In the genomic region with DNA sequence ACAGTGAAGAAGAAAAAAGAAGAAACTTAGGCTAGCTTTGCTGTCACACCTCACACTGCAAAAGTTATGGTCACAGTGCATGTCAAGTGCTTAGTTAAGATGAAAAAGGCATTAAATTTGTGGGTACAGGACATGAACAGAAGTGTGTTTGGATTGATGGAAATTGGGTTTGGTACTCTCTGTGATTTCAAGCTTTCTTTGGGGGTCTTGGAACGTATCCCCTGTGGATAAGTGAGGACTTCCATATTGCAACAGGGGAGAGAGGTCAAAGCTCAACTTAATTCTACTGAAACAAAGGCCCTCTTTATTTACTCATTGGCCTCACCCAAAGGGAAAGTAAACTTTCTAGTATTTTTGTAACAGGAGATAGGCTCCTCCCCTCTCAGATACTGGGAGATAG, we compare ENCODE assay signal across 15 cellular contexts.
DNase-seq lines count a peak whose midpoint lies in the region; ATAC-seq, FAIRE-seq and TF ChIP-seq lines count a peak whose summit lies in the region.
"Had no signal": no experiment of that assay in that cellular context is flagged by ENCODE, and none has a peak within 500 bp of the region (broad histone marks: within the 10 kb centered on the region; RNA-seq: fewer than 3 reads in every experiment).

No MANE protein-coding gene starts in this region.

- H3K9ac ChIP-seq in HepG2 (ENCODE audit: insufficient read depth, low read depth, low read length) = no peak overlapping the region
- H3K9ac ChIP-seq: BLaER1 had no signal

- BruUV-seq in HepG2 (replicated peaks; lab: Mats Ljungman, UMichigan) = no TSS peak

- CTCF ChIA-PET in WTC11 (lab: Charles Lee) (no interaction called here), HepG2 (lab: Yijun Ruan, JAX; ENCODE audit: low intra/inter-chr PET ratio, low total read pairs) (no interaction called here)

- no peak for FAIRE-seq in HepG2 (lab: Jason Lieb, UNC)
- FAIRE-seq: H54 had no signal

- TF ChIP-seq RAD21 in HepG2 (CRISPR knock-in tag; IDR thresholded peaks at IDR 0.05) = no peak

- H3K4me3 Mint-ChIP-seq in GM23338 (no peak overlapping the region), WTC11 (no peak overlapping the region)
- H3K4me3 Mint-ChIP-seq: CD14-positive monocyte; CD4-positive, alpha-beta memory T cell had no signal

- in situ Hi-C loops in HepG2 (cut with HindIII; ENCODE audit: extremely low pct_ligation_motif_present, low pct_unique_long_range_greater_than_20kb) = no loop called here

- intact Hi-C loops in HepG2 (cut with micrococcal nuclease; ENCODE audit: unreplicated experiment) = no loop called here

- WGBS in HepG2 (ENCODE audit: low lambda C conversion rate) = 8% methylated on average over 1 of the region's 1 CpG

- H3K27ac ChIP-seq in GM23338 (ENCODE audit: low read depth) (no peak overlapping the region), HepG2 (ENCODE audit: extremely low read length, insufficient read depth, low read length) (peak overlapping the region; percentile 56)
- H3K27ac ChIP-seq: BLaER1 had no signal

- TF ChIP-seq EP300 in HepG2 (IDR thresholded peaks at IDR 0.05; ENCODE audit: low read depth in 2 of 2, low read length in 2 of 2) (peak in 1 of 2 experiments; percentile 84; a peak in 2 of 4 replicates), HepG2 (CRISPR knock-in tag; IDR thresholded peaks at IDR 0.05; ENCODE audit: borderline replicate concordance) (peak; percentile 54; the same call in 1 of the 2 replicates)

- H3K9me3 Mint-ChIP-seq in GM23338 = no peaks in the 10 kb centered on the region
- no peaks in the 10 kb centered on the region for H3K9me3 Mint-ChIP-seq in WTC11

- H3K4me2 ChIP-seq in GM23338 (no peak overlapping the region), HepG2 (ENCODE audit: low read depth, low read length) (peak overlapping the region; percentile 57)
- H3K4me2 ChIP-seq: BLaER1 had no signal

- peaks cover 3% of the 10 kb centered on the region; the same call in 1 of the 2 replicates for H3K4me1 ChIP-seq in GM23338 (ENCODE audit: insufficient read depth)
- H3K4me1 ChIP-seq in HepG2 (ENCODE audit: insufficient read depth, low read length) = peaks cover 55% of the 10 kb centered on the region
- H3K4me1 ChIP-seq: BLaER1 had no signal

- H3K36me3 ChIP-seq in GM23338 (ENCODE audit: insufficient read depth) = no peaks in the 10 kb centered on the region
- H3K36me3 ChIP-seq in HepG2 (replicated peaks in 1 of 2; ENCODE audit: control insufficient read depth in 1 of 2, insufficient read depth in 2 of 2, low read length in 2 of 2) = no peaks in the 10 kb centered on the region
- H3K36me3 ChIP-seq: BLaER1 had no signal

- no peak for TF ChIP-seq CTCF in GM23338 (conservative IDR thresholded peaks at IDR 0.05; ENCODE audit: low read depth in 2 of 2)
- TF ChIP-seq CTCF in WTC11 (IDR thresholded peaks at IDR 0.05) = no peak
- no peak for TF ChIP-seq CTCF in HepG2 (CRISPR knock-in tag; IDR thresholded peaks at IDR 0.05)

- H3K36me3 Mint-ChIP-seq in GM23338 (ENCODE audit: low read depth) (no peaks in the 10 kb centered on the region), WTC11 (no peaks in the 10 kb centered on the region)
- H3K36me3 Mint-ChIP-seq: CD14-positive monocyte; CD4-positive, alpha-beta memory T cell had no signal

- H3K9me2 ChIP-seq in GM23338 (ENCODE audit: insufficient read depth) = peaks cover 2% of the 10 kb centered on the region; the same call in 1 of the 2 replicates

- no peaks in the 10 kb centered on the region for H3K27me3 Mint-ChIP-seq in GM23338 (ENCODE audit: insufficient read depth, low read depth, poor library complexity)
- H3K27me3 Mint-ChIP-seq in WTC11 (ENCODE audit: low read depth) = no peaks in the 10 kb centered on the region
- H3K27me3 Mint-ChIP-seq: CD4-positive, alpha-beta memory T cell had no signal

- no peaks in the 10 kb centered on the region for H3K27me3 ChIP-seq in GM23338 (ENCODE audit: insufficient read depth)
- no peaks in the 10 kb centered on the region; a peak in 1 of 5 replicates for H3K27me3 ChIP-seq in HepG2 (ENCODE audit: control insufficient read depth in 1 of 2, insufficient read depth in 2 of 2, low read length in 2 of 2)
- H3K27me3 ChIP-seq: BLaER1 had no signal

- no peaks in the 10 kb centered on the region for H3K9me3 ChIP-seq in HepG2 (ENCODE audit: low read length)
- H3K9me3 ChIP-seq: BLaER1 had no signal

- H3K4me3 ChIP-seq in GM23338 = no peak overlapping the region
- H3K4me3 ChIP-seq in HepG2 (replicated peaks in 1 of 3; ENCODE audit: insufficient read depth in 1 of 3, low read depth in 2 of 3, low read length in 3 of 3) = peak overlapping the region in 1 of 3 experiments; percentile 19; a peak in 1 of 6 replicates
- H3K4me3 ChIP-seq: BLaER1 had no signal

- POLR2A ChIA-PET in WTC11 (lab: Charles Lee) (no interaction called here), HepG2 (lab: Yijun Ruan, JAX) (interaction anchor here (1.0 to 1.8 kb wide), 3 partner anchors 21 to 72 kb away, joined by 3 to 11 read pairs (median 4); no protein-coding TSS in a partner anchor)

- H3F3A ChIP-seq in GM23338 (replicated peaks; ENCODE audit: low read depth) = no peaks in the 10 kb centered on the region

- no peak for DNase-seq in GM23338 (ENCODE audit: low spot score)
- DNase-seq in WTC11 (ENCODE audit: low spot score) = no peak
- DNase-seq in HepG2 (ENCODE audit: low spot score) = peak; percentile 88
- DNase-seq in NCI-H128 (lab: John Stamatoyannopoulos, UW; ENCODE audit: unreplicated experiment) = no peak
- DNase-seq in dedifferentiated amniotic fluid mesenchymal stem cell (ENCODE audit: extremely low spot score) = no peak
- DNase-seq: 8988T; CD4-positive, alpha-beta memory T cell; DMS79 treated with DMSO at 0.1 percent for 48 hours; GF-D8; HCEC 1CT had no signal

- no peak overlapping the region for H3K27ac Mint-ChIP-seq in GM23338
- H3K27ac Mint-ChIP-seq in WTC11 = no peak overlapping the region
- H3K27ac Mint-ChIP-seq: CD14-positive monocyte; CD4-positive, alpha-beta memory T cell had no signal

- no peak for ATAC-seq in GM23338
- peak; percentile 38; the same call in 1 of the 2 replicates for ATAC-seq in WTC11
- ATAC-seq in HepG2 = peak; percentile 96
- no peak for ATAC-seq in HG03159 (IDR thresholded peaks at IDR 0.05; ENCODE audit: unreplicated experiment)
- ATAC-seq in HG03139 (IDR thresholded peaks at IDR 0.05; ENCODE audit: unreplicated experiment) = no peak

- no peak for TF ChIP-seq POLR2A in HepG2 (IDR thresholded peaks at IDR 0.05; ENCODE audit: insufficient read depth in 1 of 2, low read depth in 2 of 2, low read length in 2 of 2)

- H2AFZ ChIP-seq in GM23338 = peak overlapping the region; percentile 43; the same call in 1 of the 2 replicates
- no peak overlapping the region for H2AFZ ChIP-seq in HepG2 (ENCODE audit: low read length)

- H4K20me1 ChIP-seq in GM23338 (replicated peaks; ENCODE audit: insufficient read depth) (no peaks in the 10 kb centered on the region), HepG2 (ENCODE audit: insufficient read depth, low read length) (no peaks in the 10 kb centered on the region)
- H4K20me1 ChIP-seq: BLaER1 had no signal

- H3K79me2 ChIP-seq in GM23338 (replicated peaks; ENCODE audit: insufficient read depth) (no peaks in the 10 kb centered on the region), HepG2 (ENCODE audit: insufficient read depth, low read length) (no peaks in the 10 kb centered on the region)

- no peaks in the 10 kb centered on the region; the same call in 1 of the 3 replicates for H3K4me1 Mint-ChIP-seq in GM23338
- H3K4me1 Mint-ChIP-seq in WTC11 = peaks cover 8% of the 10 kb centered on the region
- H3K4me1 Mint-ChIP-seq: CD14-positive monocyte; CD4-positive, alpha-beta memory T cell had no signal

TF ChIP-seq in GM23338, 12 proteins besides CTCF, POLR2A, EP300 and RAD21 (continues in another document):
- TF ChIP-seq EZH2 (IDR thresholded peaks at IDR 0.05; ENCODE audit: low read depth, unreplicated experiment) (no peak), ZNF114 (CRISPR knock-in tag; IDR thresholded peaks at IDR 0.05) (no peak), CREB1 (CRISPR knock-in tag; IDR thresholded peaks at IDR 0.05; ENCODE audit: low read depth) (no peak), STAT1 (IDR thresholded peaks at IDR 0.05; ENCODE audit: unreplicated experiment) (no peak), ZNF331 (CRISPR knock-in tag; IDR thresholded peaks at IDR 0.05; ENCODE audit: low read depth) (no peak), POLR2AphosphoS5 (IDR thresholded peaks at IDR 0.05; ENCODE audit: low read depth) (no peak)

TF ChIP-seq in WTC11, 78 proteins besides CTCF, POLR2A, EP300 and RAD21 (continues in another document):
- TF ChIP-seq, protein P1, sequence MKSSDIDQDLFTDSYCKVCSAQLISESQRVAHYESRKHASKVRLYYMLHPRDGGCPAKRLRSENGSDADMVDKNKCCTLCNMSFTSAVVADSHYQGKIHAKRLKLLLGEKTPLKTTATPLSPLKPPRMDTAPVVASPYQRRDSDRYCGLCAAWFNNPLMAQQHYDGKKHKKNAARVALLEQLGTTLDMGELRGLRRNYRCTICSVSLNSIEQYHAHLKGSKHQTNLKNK (CRISPR knock-in tag; IDR thresholded peaks at IDR 0.05) = no peak
- TF ChIP-seq GABPB1 (CRISPR knock-in tag; IDR thresholded peaks at IDR 0.05) = 0 out of 2 replicates have a peak, but pooled peaks have one; percentile 40

TF ChIP-seq in HepG2, 621 proteins besides CTCF, POLR2A, EP300 and RAD21 (continues in another document):
- TF ChIP-seq SOX5 (CRISPR knock-in tag; IDR thresholded peaks at IDR 0.05; ENCODE audit: borderline replicate concordance) = peak; percentile 96
- peak; percentile 19; the same call in 1 of the 2 replicates for TF ChIP-seq KMT2B (CRISPR knock-in tag; IDR thresholded peaks at IDR 0.05)
- peak; percentile 43; the same call in 1 of the 2 replicates for TF ChIP-seq ELF3 (CRISPR knock-in tag; IDR thresholded peaks at IDR 0.05)

Comparison
In these comparisons a context has a peak if more than half of its experiments do, and no peak if none do; other contexts are left out.
1. ATAC-seq: peak in WTC11 (single experiment) and HepG2 (single experiment); none in GM23338 (single experiment), HG03159 (single experiment) and HG03139 (single experiment).